ENCODE assay signal across 1 cellular context in genomic region chr13:43058318-43058674, GRCh38.
TF ChIP-seq lines count a peak whose summit lies in the region.

No MANE protein-coding gene starts in this region.

TF ChIP-seq in IMR-90, 13 proteins besides CTCF, POLR2A, EP300 and RAD21 (continued from another document):
- TF ChIP-seq BHLHE40 (IDR thresholded peaks at IDR 0.05; ENCODE audit: low read depth, low read length): no peak
